14 cellular contexts compared by ENCODE assay signal in the genomic region with DNA sequence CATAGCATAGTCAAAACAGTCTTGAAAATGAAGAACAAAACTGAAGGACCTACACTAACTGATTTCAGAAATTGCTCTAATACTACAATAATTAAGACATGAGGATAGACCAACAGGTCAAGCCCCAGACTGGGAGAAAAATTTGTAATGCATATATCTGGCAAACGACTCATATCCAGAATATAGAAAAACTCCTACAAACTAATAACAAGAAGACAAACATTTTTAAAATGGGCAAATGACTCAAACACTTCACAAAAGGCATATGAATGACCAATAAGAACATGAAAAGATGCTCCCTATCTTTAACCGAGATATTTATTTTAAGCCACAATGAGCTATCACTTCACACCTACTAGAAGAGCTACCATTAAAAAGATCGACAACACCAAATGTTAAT. TPM values are rescaled to one million over a fixed set of nuclear protein-coding genes. Genes with fewer than 3 reads are reported as not detected.
DNase-seq lines count a peak whose midpoint lies in the region; ATAC-seq and TF ChIP-seq lines count a peak whose summit lies in the region.
"Had no signal": no experiment of that assay in that cellular context is flagged by ENCODE, and none has a peak within 500 bp of the region (broad histone marks: within the 10 kb centered on the region; RNA-seq: fewer than 3 reads in every experiment).

No MANE protein-coding gene starts in this region.

- no peak overlapping the region for H3K27ac ChIP-seq in SU-DHL-6 (ENCODE audit: low read depth, low read length)
- H3K27ac ChIP-seq in GM23338 (ENCODE audit: low read depth) = no peak overlapping the region
- H3K27ac ChIP-seq: heart left ventricle, thoracic aorta had no signal

- no peak overlapping the region for H3K4me3 Mint-ChIP-seq in GM23338
- no peak overlapping the region for H3K4me3 Mint-ChIP-seq in glutamatergic neuron (ENCODE audit: unreplicated experiment)
- H3K4me3 Mint-ChIP-seq: CD4-positive, alpha-beta memory T cell; nephron had no signal

- H3K36me3 ChIP-seq in SU-DHL-6 (ENCODE audit: low read length) (no peaks in the 10 kb centered on the region), GM23338 (ENCODE audit: insufficient read depth) (no peaks in the 10 kb centered on the region)
- H3K36me3 ChIP-seq: heart left ventricle, thoracic aorta had no signal

- no peaks in the 10 kb centered on the region for H3K4me1 ChIP-seq in GM23338 (ENCODE audit: insufficient read depth)

- peaks cover 2% of the 10 kb centered on the region; the same call in 1 of the 2 replicates for H4K20me1 ChIP-seq in SU-DHL-6 (ENCODE audit: low read depth, low read length)
- peaks cover 13% of the 10 kb centered on the region; the same call in 1 of the 2 replicates for H4K20me1 ChIP-seq in GM23338 (replicated peaks; ENCODE audit: insufficient read depth)

- H3K9me3 Mint-ChIP-seq in GM23338 (no peaks in the 10 kb centered on the region), glutamatergic neuron (ENCODE audit: unreplicated experiment) (no peaks in the 10 kb centered on the region)
- H3K9me3 Mint-ChIP-seq: CD4-positive, alpha-beta memory T cell; nephron had no signal

- H3K27ac Mint-ChIP-seq in GM23338 (no peak overlapping the region), glutamatergic neuron (ENCODE audit: unreplicated experiment) (no peak overlapping the region)
- H3K27ac Mint-ChIP-seq: nephron had no signal

- H3K27me3 ChIP-seq in SU-DHL-6 (ENCODE audit: low read length) = no peaks in the 10 kb centered on the region
- no peaks in the 10 kb centered on the region for H3K27me3 ChIP-seq in GM23338 (ENCODE audit: insufficient read depth)
- H3K27me3 ChIP-seq: heart left ventricle had no signal

- H3K4me1 Mint-ChIP-seq in GM23338 (no peaks in the 10 kb centered on the region), glutamatergic neuron (ENCODE audit: low read depth, unreplicated experiment) (no peaks in the 10 kb centered on the region)

- no peaks in the 10 kb centered on the region for H3F3A ChIP-seq in SU-DHL-6 (ENCODE audit: insufficient read depth)
- H3F3A ChIP-seq in GM23338 (replicated peaks; ENCODE audit: low read depth) = no peaks in the 10 kb centered on the region

- DNase-seq in GM23338 (ENCODE audit: low spot score) (no peak), glutamatergic neuron (no peak), occipital lobe (lab: John Stamatoyannopoulos, UW) (no peak)
- DNase-seq: CD4-positive, alpha-beta memory T cell; heart left ventricle; NCI-H2171 treated with DMSO at 0.1 percent for 48 hours; SW 1271 had no signal

- H3K79me2 ChIP-seq in SU-DHL-6 (ENCODE audit: insufficient read depth, low read length) = peaks cover 93% of the 10 kb centered on the region
- peaks cover 88% of the 10 kb centered on the region for H3K79me2 ChIP-seq in GM23338 (replicated peaks; ENCODE audit: insufficient read depth)

- ATAC-seq in GM18867 (IDR thresholded peaks at IDR 0.05; ENCODE audit: unreplicated experiment) (peak; percentile 74), GM21447 (IDR thresholded peaks at IDR 0.05; ENCODE audit: unreplicated experiment) (peak; percentile 41), HG02981 (IDR thresholded peaks at IDR 0.05; ENCODE audit: unreplicated experiment) (peak; percentile 56), GM23338 (no peak)
- ATAC-seq: heart left ventricle, sciatic nerve had no signal

- H3K4me2 ChIP-seq in SU-DHL-6 (ENCODE audit: low read depth, low read length, poor library complexity, severe bottlenecking) (peak overlapping the region; percentile 10), GM23338 (no peak overlapping the region)

- TF ChIP-seq CTCF in SU-DHL-6 (IDR thresholded peaks at IDR 0.05; ENCODE audit: insufficient read depth, low read length, poor library complexity, severe bottlenecking) (no peak), GM23338 (conservative IDR thresholded peaks at IDR 0.05; ENCODE audit: low read depth in 2 of 2) (no peak), glutamatergic neuron (IDR thresholded peaks at IDR 0.05; ENCODE audit: partially characterized antibody, unreplicated experiment) (no peak)

- no peaks in the 10 kb centered on the region for H3K9me2 ChIP-seq in SU-DHL-6 (replicated peaks; ENCODE audit: insufficient read depth, low read length)
- H3K9me2 ChIP-seq in GM23338 (ENCODE audit: insufficient read depth) = no peaks in the 10 kb centered on the region

- no peak overlapping the region for H3K4me3 ChIP-seq in SU-DHL-6 (ENCODE audit: insufficient read depth, low read length, poor library complexity, severe bottlenecking)
- H3K4me3 ChIP-seq in GM23338 = no peak overlapping the region
- H3K4me3 ChIP-seq: heart left ventricle, thoracic aorta had no signal

- H3K9me3 ChIP-seq in SU-DHL-6 (ENCODE audit: insufficient read depth, low read length) = no peaks in the 10 kb centered on the region
- H3K9me3 ChIP-seq: heart left ventricle, thoracic aorta had no signal

- H2AFZ ChIP-seq in SU-DHL-6 (ENCODE audit: low read depth, low read length, severe bottlenecking) = no peak overlapping the region
- no peak overlapping the region for H2AFZ ChIP-seq in GM23338

- H3K9ac ChIP-seq in SU-DHL-6 (ENCODE audit: low read length) = no peak overlapping the region

- H3K36me3 Mint-ChIP-seq in GM23338 (ENCODE audit: low read depth) (no peaks in the 10 kb centered on the region), glutamatergic neuron (ENCODE audit: unreplicated experiment) (no peaks in the 10 kb centered on the region)

- no peaks in the 10 kb centered on the region for H3K27me3 Mint-ChIP-seq in GM23338 (ENCODE audit: insufficient read depth, low read depth, poor library complexity)
- peaks cover 1% of the 10 kb centered on the region for H3K27me3 Mint-ChIP-seq in glutamatergic neuron (ENCODE audit: unreplicated experiment)
- H3K27me3 Mint-ChIP-seq: CD4-positive, alpha-beta memory T cell had no signal

TF ChIP-seq in GM23338, 12 proteins besides CTCF, POLR2A, EP300 and RAD21:
- TF ChIP-seq, protein P1, sequence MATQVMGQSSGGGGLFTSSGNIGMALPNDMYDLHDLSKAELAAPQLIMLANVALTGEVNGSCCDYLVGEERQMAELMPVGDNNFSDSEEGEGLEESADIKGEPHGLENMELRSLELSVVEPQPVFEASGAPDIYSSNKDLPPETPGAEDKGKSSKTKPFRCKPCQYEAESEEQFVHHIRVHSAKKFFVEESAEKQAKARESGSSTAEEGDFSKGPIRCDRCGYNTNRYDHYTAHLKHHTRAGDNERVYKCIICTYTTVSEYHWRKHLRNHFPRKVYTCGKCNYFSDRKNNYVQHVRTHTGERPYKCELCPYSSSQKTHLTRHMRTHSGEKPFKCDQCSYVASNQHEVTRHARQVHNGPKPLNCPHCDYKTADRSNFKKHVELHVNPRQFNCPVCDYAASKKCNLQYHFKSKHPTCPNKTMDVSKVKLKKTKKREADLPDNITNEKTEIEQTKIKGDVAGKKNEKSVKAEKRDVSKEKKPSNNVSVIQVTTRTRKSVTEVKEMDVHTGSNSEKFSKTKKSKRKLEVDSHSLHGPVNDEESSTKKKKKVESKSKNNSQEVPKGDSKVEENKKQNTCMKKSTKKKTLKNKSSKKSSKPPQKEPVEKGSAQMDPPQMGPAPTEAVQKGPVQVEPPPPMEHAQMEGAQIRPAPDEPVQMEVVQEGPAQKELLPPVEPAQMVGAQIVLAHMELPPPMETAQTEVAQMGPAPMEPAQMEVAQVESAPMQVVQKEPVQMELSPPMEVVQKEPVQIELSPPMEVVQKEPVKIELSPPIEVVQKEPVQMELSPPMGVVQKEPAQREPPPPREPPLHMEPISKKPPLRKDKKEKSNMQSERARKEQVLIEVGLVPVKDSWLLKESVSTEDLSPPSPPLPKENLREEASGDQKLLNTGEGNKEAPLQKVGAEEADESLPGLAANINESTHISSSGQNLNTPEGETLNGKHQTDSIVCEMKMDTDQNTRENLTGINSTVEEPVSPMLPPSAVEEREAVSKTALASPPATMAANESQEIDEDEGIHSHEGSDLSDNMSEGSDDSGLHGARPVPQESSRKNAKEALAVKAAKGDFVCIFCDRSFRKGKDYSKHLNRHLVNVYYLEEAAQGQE (IDR thresholded peaks at IDR 0.05; ENCODE audit: unreplicated experiment) = no peak
- TF ChIP-seq CREB1 (CRISPR knock-in tag; IDR thresholded peaks at IDR 0.05; ENCODE audit: low read depth) = no peak
- no peak for TF ChIP-seq ZNF331 (CRISPR knock-in tag; IDR thresholded peaks at IDR 0.05; ENCODE audit: low read depth)
- no peak for TF ChIP-seq NANOG (IDR thresholded peaks at IDR 0.05; ENCODE audit: borderline replicate concordance)
- no peak for TF ChIP-seq EZH2 (IDR thresholded peaks at IDR 0.05; ENCODE audit: low read depth, unreplicated experiment)

RNA-seq across cellular contexts. Expression of a gene that starts 14.2 kb away (rescaled TPM):
- 21.2 and 23.5 TPM in 2 replicates for total RNA-seq in GM23338 (2014; rRNA removed; shearing (Covaris generic))
- 6.3 and 8.2 TPM in 2 replicates for polyA plus RNA-seq in GM23338 (2016; fragmentation: Nextera tagmentation; extraction: Ambion mirVana)
- 14.9 TPM for total RNA-seq in glutamatergic neuron (ENCODE audit: unreplicated experiment)
- total RNA-seq in occipital lobe = 25.0 TPM

RNA-seq across cellular contexts. Expression of a gene that starts 22.0 kb away (rescaled TPM):
- total RNA-seq in GM23338 (2014; rRNA removed; shearing (Covaris generic)) = 19.6 and 26.0 TPM in 2 replicates
- 33.8 and 34.7 TPM in 2 replicates for polyA plus RNA-seq in GM23338 (2016; fragmentation: Nextera tagmentation; extraction: Ambion mirVana)
- total RNA-seq in glutamatergic neuron (ENCODE audit: unreplicated experiment) (10.7 TPM), occipital lobe (33.5 TPM)
